ENCODE assay signal across 1 cellular context in the genomic region with DNA sequence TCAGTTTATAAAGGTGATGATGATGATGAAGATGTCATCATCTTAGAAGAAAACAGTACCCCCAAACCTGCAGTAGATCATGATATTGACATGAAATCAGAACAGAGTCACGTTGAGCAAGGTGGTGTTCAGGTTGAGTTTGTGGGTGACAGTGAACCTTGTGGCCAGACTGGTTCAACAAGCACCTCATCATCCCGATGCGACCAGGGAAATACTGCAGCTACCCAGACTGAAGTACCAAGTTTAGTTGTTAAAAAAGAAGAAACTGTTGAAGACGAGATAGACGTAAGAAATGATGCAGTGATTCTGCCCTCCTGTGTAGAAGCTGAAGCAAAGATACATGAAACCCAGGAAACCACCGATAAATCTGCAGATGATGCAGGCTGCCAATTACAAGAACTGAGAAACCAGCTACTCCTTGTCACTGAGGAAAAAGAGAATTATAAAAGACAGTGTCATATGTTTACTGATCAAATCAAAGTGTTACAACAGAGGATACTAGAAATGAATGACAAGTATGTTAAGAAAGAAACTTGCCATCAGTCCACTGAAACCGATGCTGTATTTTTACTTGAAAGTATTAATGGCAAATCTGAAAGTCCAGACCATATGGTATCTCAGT.
TF ChIP-seq lines count a peak whose summit lies in the region.

No MANE protein-coding gene starts in this region.

TF ChIP-seq in HepG2, 621 proteins besides CTCF, POLR2A, EP300 and RAD21:
- TF ChIP-seq CREB1 (IDR thresholded peaks at IDR 0.05) (peak; percentile 12; the same call in 1 of the 2 replicates), CREB1 (CRISPR knock-in tag; IDR thresholded peaks at IDR 0.05) (no peak), ZFAT (CRISPR knock-in tag; conservative IDR thresholded peaks at IDR 0.05) (no peak)
